8 cellular contexts compared by ENCODE assay signal in the genomic region with DNA sequence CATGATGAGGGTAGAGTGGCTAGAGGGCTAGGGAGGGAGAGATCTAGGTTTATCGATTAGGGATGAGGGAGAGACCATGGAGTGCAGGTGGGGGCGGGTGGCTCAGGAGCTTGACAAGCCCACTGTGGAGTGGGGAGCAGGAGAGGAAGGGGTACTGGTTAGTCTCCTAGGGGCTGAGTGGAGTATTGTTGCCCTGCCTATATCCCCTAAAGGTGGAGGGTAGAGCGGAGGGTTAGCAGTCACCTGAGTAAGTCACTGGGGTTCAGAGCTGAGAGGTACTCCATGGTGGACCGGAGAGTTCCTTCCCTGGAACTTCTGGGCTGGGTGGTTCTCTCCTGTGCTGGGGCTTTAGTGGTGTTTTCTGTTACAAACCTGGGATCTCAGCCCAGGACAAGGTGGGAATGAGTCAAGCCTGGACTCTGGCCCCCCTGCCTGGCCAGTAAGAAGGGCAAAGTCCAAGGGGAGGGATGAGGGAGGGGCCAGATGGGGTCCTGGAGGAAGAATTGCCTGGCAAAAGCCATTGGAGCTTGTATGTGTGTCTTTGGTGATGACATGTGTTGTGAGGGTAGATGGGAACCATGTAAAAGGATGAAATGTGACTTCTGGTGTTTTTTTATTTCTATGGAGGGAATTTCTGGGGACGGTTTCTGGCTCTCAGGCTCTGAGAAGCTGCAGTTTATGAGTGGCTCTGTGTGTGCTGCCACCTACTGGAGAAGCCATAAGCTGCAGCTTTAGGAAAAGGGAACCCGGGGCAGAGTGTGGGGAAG. TPM values are rescaled to one million over a fixed set of nuclear protein-coding genes. Genes with fewer than 3 reads are reported as not detected.
A peak's percentile ranks its signal among the peaks of the same experiment; 100 is the strongest.
DNase-seq lines count a peak whose midpoint lies in the region; ATAC-seq and TF ChIP-seq lines count a peak whose summit lies in the region.

A gene with protein sequence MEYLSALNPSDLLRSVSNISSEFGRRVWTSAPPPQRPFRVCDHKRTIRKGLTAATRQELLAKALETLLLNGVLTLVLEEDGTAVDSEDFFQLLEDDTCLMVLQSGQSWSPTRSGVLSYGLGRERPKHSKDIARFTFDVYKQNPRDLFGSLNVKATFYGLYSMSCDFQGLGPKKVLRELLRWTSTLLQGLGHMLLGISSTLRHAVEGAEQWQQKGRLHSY (minus strand): TSS at position 403 of the 767 bp plus-strand sequence. CDS start 119 bp downstream, at position 284.

- no peaks in the 10 kb centered on the region for H3K9me2 ChIP-seq in DOHH2 (replicated peaks; ENCODE audit: control insufficient read depth, low read length)

- peaks cover 32% of the 10 kb centered on the region for H3K4me1 ChIP-seq in DOHH2 (ENCODE audit: control insufficient read depth, low read length)
- H3K4me1 ChIP-seq in neutrophil (ENCODE audit: control insufficient read depth in 1 of 2, insufficient read depth in 1 of 2, low read depth in 1 of 2, low read length in 1 of 2), result peaks cover 51 to 56% of the 10 kb centered on the region in 2 experiments

- DNase-seq in HT1080 (ENCODE audit: low read depth) (peak; percentile 56), RPMI7951 (ENCODE audit: low read depth) (peak; percentile 53), fibroblast of peridontal ligament (ENCODE audit: extremely low read depth) (peak; percentile 60)
- DNase-seq in activated gamma-delta T cell treated with anti-CD3 and anti-CD28 coated beads, Interleukin-2, amount 50 U/mL, for 16 hours (ENCODE audit: low read depth), result peak; percentile 33

- peaks cover 9% of the 10 kb centered on the region; the same call in 1 of the 2 replicates for H3F3A ChIP-seq in DOHH2 (ENCODE audit: control insufficient read depth, insufficient read depth)

- H3K27ac ChIP-seq in DOHH2 (ENCODE audit: low read depth, low read length) (no peak within 1 kb of the TSS), neutrophil (peak within 1 kb of the TSS; percentile 97)

- H3K79me2 ChIP-seq in DOHH2 (ENCODE audit: control insufficient read depth, low read length), result 0 out of 2 replicates have a peak, but pooled peaks cover 2% of the 10 kb centered on the region

- H3K27me3 ChIP-seq in DOHH2 (ENCODE audit: control insufficient read depth, low read length) (no peaks in the 10 kb centered on the region), neutrophil (no peaks in the 10 kb centered on the region)

- H3K4me2 ChIP-seq in DOHH2 (ENCODE audit: low read length), result no peak within 1 kb of the TSS

- H3K9me3 ChIP-seq in DOHH2 (ENCODE audit: control insufficient read depth, insufficient read depth, low read length), result no peaks in the 10 kb centered on the region
- no peaks in the 10 kb centered on the region for H3K9me3 ChIP-seq in neutrophil

- ATAC-seq in HG03565 (IDR thresholded peaks at IDR 0.05; ENCODE audit: unreplicated experiment) (no peak), HG03442 (IDR thresholded peaks at IDR 0.05; ENCODE audit: unreplicated experiment) (no peak)

- no peak within 1 kb of the TSS for H3K4me3 ChIP-seq in DOHH2 (ENCODE audit: low read length)
- H3K4me3 ChIP-seq in neutrophil (ENCODE audit: low read depth in 1 of 2, low read length in 1 of 2), result peak within 1 kb of the TSS in 1 of 2 experiments; percentile 86

- H3K36me3 ChIP-seq in DOHH2 (ENCODE audit: control insufficient read depth, low read length) (peaks cover 83% of the 10 kb centered on the region), neutrophil (peaks cover 47% of the 10 kb centered on the region)

- TF ChIP-seq CTCF in DOHH2 (IDR thresholded peaks at IDR 0.05; ENCODE audit: low read depth, low read length, poor library complexity, severe bottlenecking), result peak; percentile 95
- peak; percentile 97 for TF ChIP-seq CTCF in neutrophil (IDR thresholded peaks at IDR 0.05)

- H4K20me1 ChIP-seq in DOHH2 (ENCODE audit: control insufficient read depth, insufficient read depth, low read depth, low read length), result no peaks in the 10 kb centered on the region

RNA-seq across cellular contexts. Expression of the gene that starts here (rescaled TPM):
- total RNA-seq in HT1080 (2014; rRNA removed; shearing (Covaris generic)), result 0.10 TPM in 1 of 2 replicates, not detected in the other
- not detected in 2 replicates for polyA plus RNA-seq in HT1080 (2015; cell fraction: cytosol; rRNA removed)
- polyA plus RNA-seq in HT1080 (2015; cell fraction: nucleus; rRNA removed), result 0.08 and 0.13 TPM in 2 replicates
- not detected in 2 replicates for total RNA-seq in RPMI7951 (2014; rRNA removed; shearing (Covaris generic))

Comparison
In these comparisons a context has a peak if more than half of its experiments do, and no peak if none do; other contexts are left out.
1. Peak in DNase-seq in HT1080; RNA of the gene not detected or under 1 TPM.
2. Peak in DNase-seq in RPMI7951; RNA of the gene not detected or under 1 TPM.